ENCODE assay signal across 8 cellular contexts in the genomic region with DNA sequence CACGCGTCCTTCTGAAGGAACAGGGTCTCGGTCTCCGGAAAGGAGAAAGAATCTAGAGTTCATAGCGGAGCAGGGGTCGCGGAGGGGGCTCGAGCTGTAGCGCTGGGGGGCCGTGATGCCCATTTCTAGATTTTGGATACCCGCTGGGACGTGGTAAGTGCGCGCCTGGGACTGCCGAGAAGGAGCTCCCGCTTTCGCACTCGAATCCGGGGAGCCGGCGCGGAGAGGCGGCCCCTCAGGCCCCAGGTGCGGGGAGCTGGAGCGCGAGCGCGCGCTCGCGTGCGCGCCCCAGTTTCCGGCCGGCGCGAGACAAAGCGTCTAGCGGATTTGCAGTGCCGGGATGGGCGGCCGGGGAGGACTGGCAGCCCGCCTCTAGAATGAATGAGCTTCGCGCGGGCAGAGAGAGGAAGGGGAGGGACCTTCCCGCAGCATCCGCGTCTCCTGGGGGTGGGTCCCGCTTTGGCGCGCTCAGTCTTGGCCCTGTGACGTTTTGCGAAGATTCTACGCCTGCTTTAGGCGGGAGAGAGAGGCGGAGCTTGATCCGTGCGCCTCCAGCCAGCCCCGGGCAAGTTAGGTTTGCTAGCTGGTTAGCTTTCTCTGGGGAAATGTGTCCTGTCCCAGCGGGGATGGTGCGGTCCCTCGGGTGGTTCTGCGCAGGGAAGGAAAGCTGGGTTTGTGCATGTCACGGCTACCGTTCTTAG. TPM values are rescaled to one million over a fixed set of nuclear protein-coding genes. Genes with fewer than 3 reads are reported as not detected.
DNase-seq lines count a peak whose midpoint lies in the region; ATAC-seq and TF ChIP-seq lines count a peak whose summit lies in the region.

No MANE protein-coding gene starts in this region.

- H3F3A ChIP-seq in PC-3 (ENCODE audit: low read length, unreplicated experiment): no peaks in the 10 kb centered on the region

- DNase-seq in DMS153 treated with DMSO at 0.1 percent for 48 hours (lab: John Stamatoyannopoulos, UW; ENCODE audit: unreplicated experiment) (peak; percentile 62), PC-3 (peak; percentile 93)
- DNase-seq in activated T-cell treated with anti-CD3 and anti-CD28 coated beads, Interleukin-2, amount 50 U/mL, for 24 hours: peak; percentile 93
- DNase-seq in stimulated activated CD8-positive, alpha-beta memory T cell treated with anti-CD3 and anti-CD28 coated beads, Interleukin-7, amount 100 ng/mL, for 24 hours (ENCODE audit: low read depth): peak; percentile 82

- no peaks in the 10 kb centered on the region for H3K9me3 Mint-ChIP-seq in activated T-cell treated with anti-CD3 and anti-CD28 coated beads, Interleukin-2, amount 50 U/mL, for 24 hours

- CTCF ChIA-PET in PC-3 (lab: Charles Lee): interaction anchor here (0.6 to 1.7 kb wide), 8 partner anchors 18 to 714 kb away, joined by 3 to 18 read pairs (median 6); no protein-coding TSS in a partner anchor

- peak overlapping the region; percentile 81 for H3K4me3 ChIP-seq in PC-3 (ENCODE audit: low read length)
- H3K4me3 ChIP-seq in esophagus (ENCODE audit: low read depth in 1 of 2, low read length in 2 of 2): peak overlapping the region; percentile 80 to 97
- peak overlapping the region; percentile 55 to 81 for H3K4me3 ChIP-seq in muscle layer of duodenum (ENCODE audit: low read depth in 1 of 2, low read length in 2 of 2)

- BruUV-seq in PC-3 (replicated peaks; lab: Mats Ljungman, UMichigan): no TSS peak

- 0% methylated on average over 66 of the region's 66 CpGs for WGBS in esophagus, 2 donors

- no peak for TF ChIP-seq RAD21 in Ishikawa (IDR thresholded peaks at IDR 0.05; ENCODE audit: low read depth)

- no peak for TF ChIP-seq CTCF in PC-3 (conservative IDR thresholded peaks at IDR 0.05; ENCODE audit: low read depth, low read length)

- H3K4me1 ChIP-seq in PC-3 (ENCODE audit: insufficient read depth, low read length) (peaks cover 13% of the 10 kb centered on the region), esophagus (ENCODE audit: control insufficient read depth in 2 of 2, insufficient read depth in 2 of 2, low read length in 1 of 2) (no peaks in the 10 kb centered on the region), muscle layer of duodenum (ENCODE audit: control insufficient read depth in 1 of 2, insufficient read depth in 2 of 2, low read length in 2 of 2) (no peaks in the 10 kb centered on the region)

- H3K27ac Mint-ChIP-seq in activated T-cell treated with anti-CD3 and anti-CD28 coated beads, Interleukin-2, amount 50 U/mL, for 24 hours: peak overlapping the region; percentile 98

- H3K27me3 ChIP-seq in PC-3 (ENCODE audit: low read length) (no peaks in the 10 kb centered on the region), esophagus (ENCODE audit: control insufficient read depth in 1 of 2, insufficient read depth in 2 of 2, low read length in 2 of 2) (no peaks in the 10 kb centered on the region), muscle layer of duodenum (ENCODE audit: low read depth, low read length) (no peaks in the 10 kb centered on the region)

- H3K9me3 ChIP-seq in PC-3 (ENCODE audit: low read length) (no peaks in the 10 kb centered on the region), esophagus (ENCODE audit: control insufficient read depth in 2 of 2, insufficient read depth in 1 of 2, low read depth in 1 of 2, low read length in 1 of 2) (no peaks in the 10 kb centered on the region), muscle layer of duodenum (ENCODE audit: control insufficient read depth in 1 of 2, low read length in 2 of 2) (no peaks in the 10 kb centered on the region)

- peaks cover 51% of the 10 kb centered on the region for H3K36me3 Mint-ChIP-seq in activated T-cell treated with anti-CD3 and anti-CD28 coated beads, Interleukin-2, amount 50 U/mL, for 24 hours (ENCODE audit: low read depth)

- ATAC-seq in GM21619 (IDR thresholded peaks at IDR 0.05; ENCODE audit: unreplicated experiment) (peak; percentile 55), PC-3 (peak; percentile 62)

- H3K4me1 Mint-ChIP-seq in activated T-cell treated with anti-CD3 and anti-CD28 coated beads, Interleukin-2, amount 50 U/mL, for 24 hours (ENCODE audit: low read depth): peaks cover 39% of the 10 kb centered on the region

- H3K9me2 ChIP-seq in PC-3 (replicated peaks; ENCODE audit: low read length): no peaks in the 10 kb centered on the region

- H3K36me3 ChIP-seq in PC-3 (ENCODE audit: low read depth, low read length): no peaks in the 10 kb centered on the region; the same call in none of the 2 replicates
- H3K36me3 ChIP-seq in esophagus (ENCODE audit: control insufficient read depth in 2 of 2, insufficient read depth in 2 of 2, low read length in 1 of 2): no peaks in the 10 kb centered on the region
- no peaks in the 10 kb centered on the region for H3K36me3 ChIP-seq in muscle layer of duodenum (ENCODE audit: control insufficient read depth in 1 of 2, insufficient read depth in 2 of 2, low read length in 2 of 2)

- peaks cover 62% of the 10 kb centered on the region for H3K79me2 ChIP-seq in PC-3 (ENCODE audit: low read length)

- H3K4me2 ChIP-seq in PC-3 (ENCODE audit: low read length): peak overlapping the region; percentile 87

- H3K27ac ChIP-seq in PC-3 (ENCODE audit: low read length) (peak overlapping the region; percentile 87), esophagus (ENCODE audit: low read depth in 2 of 2, low read length in 1 of 2) (peak overlapping the region; percentile 91 to 94), muscle layer of duodenum (ENCODE audit: low read length) (peak overlapping the region; percentile 60)

- intact Hi-C loops in PC-3 (cut with micrococcal nuclease): loop anchor here (2.0 to 10.0 kb wide), 2 partner anchors 177 to 433 kb away; a partner anchor contains a TSS

- no peak for TF ChIP-seq EP300 in Ishikawa (IDR thresholded peaks at IDR 0.05; ENCODE audit: borderline replicate concordance)

- H3K27me3 Mint-ChIP-seq in activated T-cell treated with anti-CD3 and anti-CD28 coated beads, Interleukin-2, amount 50 U/mL, for 24 hours: no peaks in the 10 kb centered on the region

- H3K4me3 Mint-ChIP-seq in activated T-cell treated with anti-CD3 and anti-CD28 coated beads, Interleukin-2, amount 50 U/mL, for 24 hours: peak overlapping the region; percentile 95

- H4K20me1 ChIP-seq in PC-3 (ENCODE audit: low read length): peaks cover 35% of the 10 kb centered on the region

- POLR2A ChIA-PET in PC-3 (lab: Charles Lee; ENCODE audit: unreplicated experiment): interaction anchor here (0.5 to 0.9 kb wide), 5 partner anchors 139 to 746 kb away, joined by 3 to 20 read pairs (median 6); no protein-coding TSS in a partner anchor

- H2AFZ ChIP-seq in PC-3 (ENCODE audit: low read length): peak overlapping the region; percentile 93

- peak overlapping the region; percentile 98 for H3K9ac ChIP-seq in PC-3 (ENCODE audit: low read length)

TF ChIP-seq in Ishikawa, 13 proteins besides CTCF, POLR2A, EP300 and RAD21:
- TF ChIP-seq NFIC (IDR thresholded peaks at IDR 0.05) (no peak), YY1 (IDR thresholded peaks at IDR 0.05; ENCODE audit: low read depth) (no peak), CEBPB (IDR thresholded peaks at IDR 0.05) (no peak), TAF1 (IDR thresholded peaks at IDR 0.05; ENCODE audit: low read depth) (peak; percentile 73), CREB1 (IDR thresholded peaks at IDR 0.05; ENCODE audit: low read depth) (peak; percentile 60), EGR1 (IDR thresholded peaks at IDR 0.05) (no peak), ZBTB7A (IDR thresholded peaks at IDR 0.05; ENCODE audit: low read depth) (peak; percentile 36; the same call in 1 of the 2 replicates), TEAD4 (IDR thresholded peaks at IDR 0.05) (peak; percentile 3; the same call in 1 of the 2 replicates), FOXM1 (IDR thresholded peaks at IDR 0.05; ENCODE audit: borderline replicate concordance, low read depth) (no peak), TCF12 (IDR thresholded peaks at IDR 0.05; ENCODE audit: low read depth) (peak; percentile 28; the same call in 1 of the 2 replicates)
- TF ChIP-seq, protein P1, sequence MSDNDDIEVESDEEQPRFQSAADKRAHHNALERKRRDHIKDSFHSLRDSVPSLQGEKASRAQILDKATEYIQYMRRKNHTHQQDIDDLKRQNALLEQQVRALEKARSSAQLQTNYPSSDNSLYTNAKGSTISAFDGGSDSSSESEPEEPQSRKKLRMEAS (IDR thresholded peaks at IDR 0.05): no peak; the same call in none of the 2 replicates
- TF ChIP-seq, protein P2, sequence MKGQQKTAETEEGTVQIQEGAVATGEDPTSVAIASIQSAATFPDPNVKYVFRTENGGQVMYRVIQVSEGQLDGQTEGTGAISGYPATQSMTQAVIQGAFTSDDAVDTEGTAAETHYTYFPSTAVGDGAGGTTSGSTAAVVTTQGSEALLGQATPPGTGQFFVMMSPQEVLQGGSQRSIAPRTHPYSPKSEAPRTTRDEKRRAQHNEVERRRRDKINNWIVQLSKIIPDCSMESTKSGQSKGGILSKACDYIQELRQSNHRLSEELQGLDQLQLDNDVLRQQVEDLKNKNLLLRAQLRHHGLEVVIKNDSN (IDR thresholded peaks at IDR 0.05): no peak

RNA-seq across cellular contexts. Expression of a gene that starts 1.2 kb away (rescaled TPM):
- 119 and 151 TPM in 2 replicates for total RNA-seq in PC-3 (2014; rRNA removed)
- 10 to 100 TPM; 10.4 to 20.3 TPM for polyA plus RNA-seq in esophagus

Comparison
In these comparisons a context has a peak if more than half of its experiments do, and no peak if none do; other contexts are left out.
1. Peak in every context shown above with its lines: DNase-seq, ATAC-seq, H3K4me3 ChIP-seq and H3K27ac ChIP-seq.